ENCODE assay signal across 9 cellular contexts in genomic region chr15:82950746-82951370, GRCh38. TPM values are rescaled to one million over a fixed set of nuclear protein-coding genes. Genes with fewer than 3 reads are reported as not detected.
DNase-seq lines count a peak whose midpoint lies in the region; ATAC-seq and TF ChIP-seq lines count a peak whose summit lies in the region.
"Had no signal": no experiment of that assay in that cellular context is flagged by ENCODE, and none has a peak within 500 bp of the region (broad histone marks: within the 10 kb centered on the region; RNA-seq: fewer than 3 reads in every experiment).

No MANE protein-coding gene starts in this region.

- H4K20me1 ChIP-seq in PC-3 (ENCODE audit: low read length) = no peaks in the 10 kb centered on the region

- CTCF ChIA-PET in PC-3 (lab: Charles Lee) = no interaction called here

- intact Hi-C loops in PC-3 (cut with micrococcal nuclease) = no loop called here

- peak; percentile 60 for ATAC-seq in GM18498 (IDR thresholded peaks at IDR 0.05; ENCODE audit: unreplicated experiment)
- ATAC-seq in GM21447 (IDR thresholded peaks at IDR 0.05; ENCODE audit: unreplicated experiment) = peak; percentile 80
- no peak for ATAC-seq in PC-3
- peak; percentile 25 to 31 for ATAC-seq in naive B cell (ENCODE audit: low read depth in 2 of 2)
- no peak for ATAC-seq in GM21825 (IDR thresholded peaks at IDR 0.05; ENCODE audit: unreplicated experiment)

- BruUV-seq in PC-3 (replicated peaks; lab: Mats Ljungman, UMichigan) = no TSS peak

- POLR2A ChIA-PET in PC-3 (lab: Charles Lee; ENCODE audit: unreplicated experiment) = no interaction called here

- DNase-seq in PC-3 (peak; percentile 21), naive B cell (no peak), hypothalamus (lab: John Stamatoyannopoulos, UW) (no peak), ureter (ENCODE audit: low spot score) (no peak)
- DNase-seq in stimulated activated CD8-positive, alpha-beta memory T cell treated with anti-CD3 and anti-CD28 coated beads, Interleukin-4, amount 100 ng/mL, for 48 hours = no peak
- DNase-seq: activated naive CD8-positive, alpha-beta T cell treated with anti-CD3 and anti-CD28 coated beads, Interleukin-2, amount 50 U/mL, for 24 hours had no signal

- peaks cover 4 to 20% (median 15%) of the 10 kb centered on the region in 3 donors for H3K27me3 Mint-ChIP-seq in naive B cell

- H3K9me3 Mint-ChIP-seq in naive B cell = peaks cover 0 to 3% (median 0%) of the 10 kb centered on the region in 7 donors
- H3K9me3 Mint-ChIP-seq: activated naive CD8-positive, alpha-beta T cell treated with anti-CD3 and anti-CD28 coated beads, Interleukin-2, amount 50 U/mL, for 24 hours had no signal

- H3K4me3 ChIP-seq in PC-3 (ENCODE audit: low read length) = peak overlapping the region; percentile 86

- no peak overlapping the region for H3K4me3 Mint-ChIP-seq in naive B cell
- H3K4me3 Mint-ChIP-seq: activated naive CD8-positive, alpha-beta T cell treated with anti-CD3 and anti-CD28 coated beads, Interleukin-2, amount 50 U/mL, for 24 hours had no signal

- H3K4me1 Mint-ChIP-seq in naive B cell = peaks cover 0 to 22% (median 3%) of the 10 kb centered on the region in 3 donors

- peak overlapping the region; percentile 68; the same call in 1 of the 2 replicates for H2AFZ ChIP-seq in PC-3 (ENCODE audit: low read length)

- H3K36me3 ChIP-seq in PC-3 (ENCODE audit: low read depth, low read length) = no peaks in the 10 kb centered on the region

- H3K27ac ChIP-seq in PC-3 (ENCODE audit: low read length) = peak overlapping the region; percentile 10

- no peaks in the 10 kb centered on the region for H3K36me3 Mint-ChIP-seq in naive B cell

- H3K4me1 ChIP-seq in PC-3 (ENCODE audit: insufficient read depth, low read length) = peaks cover 23% of the 10 kb centered on the region

- no peaks in the 10 kb centered on the region for H3K27me3 ChIP-seq in PC-3 (ENCODE audit: low read length)

- no peak for TF ChIP-seq CTCF in PC-3 (conservative IDR thresholded peaks at IDR 0.05; ENCODE audit: low read depth, low read length)

- H3K9me2 ChIP-seq in PC-3 (replicated peaks; ENCODE audit: low read length) = no peaks in the 10 kb centered on the region

- no peaks in the 10 kb centered on the region for H3K9me3 ChIP-seq in PC-3 (ENCODE audit: low read length)

- H3K27ac Mint-ChIP-seq in naive B cell = no peak overlapping the region
- H3K27ac Mint-ChIP-seq: activated naive CD8-positive, alpha-beta T cell treated with anti-CD3 and anti-CD28 coated beads, Interleukin-2, amount 50 U/mL, for 24 hours had no signal

- peak overlapping the region; percentile 7; the same call in 1 of the 2 replicates for H3K9ac ChIP-seq in PC-3 (ENCODE audit: low read length)

- H3K79me2 ChIP-seq in PC-3 (ENCODE audit: low read length) = peaks cover 19% of the 10 kb centered on the region; the same call in 1 of the 2 replicates

- H3K4me2 ChIP-seq in PC-3 (ENCODE audit: low read length) = peak overlapping the region; percentile 99

- H3F3A ChIP-seq in PC-3 (ENCODE audit: low read length, unreplicated experiment) = no peaks in the 10 kb centered on the region

RNA-seq across cellular contexts. Expression of gene HOMER2, which starts 1.7 kb away (rescaled TPM):
- total RNA-seq in PC-3 (2014; rRNA removed) (22.6 and 29.5 TPM in 2 replicates), ureter (9.4 TPM)
- polyA plus RNA-seq in naive B cell (ENCODE audit: low read depth in 6 of 6) = 10 to 100 TPM in 1 of 6 donors, 1 to 10 TPM in 5; 3.0 to 11.6 (median 6.2) TPM

RNA-seq across cellular contexts. Expression of gene RAMAC, which starts 35.2 kb away (rescaled TPM):
- total RNA-seq in PC-3 (2014; rRNA removed) = 33.6 and 43.8 TPM in 2 replicates
- 10 to 100 TPM; 46.8 to 98.0 (median 49.7) TPM for polyA plus RNA-seq in naive B cell (ENCODE audit: low read depth in 6 of 6)
- 18.6 TPM for total RNA-seq in ureter

Comparison
In these comparisons a context has a peak if more than half of its experiments do, and no peak if none do; other contexts are left out.
1. ATAC-seq: peak in GM18498 (single experiment), GM21447 (single experiment) and naive B cell (2 of 2); none in PC-3 (single experiment) and GM21825 (single experiment).